In the genomic region with DNA sequence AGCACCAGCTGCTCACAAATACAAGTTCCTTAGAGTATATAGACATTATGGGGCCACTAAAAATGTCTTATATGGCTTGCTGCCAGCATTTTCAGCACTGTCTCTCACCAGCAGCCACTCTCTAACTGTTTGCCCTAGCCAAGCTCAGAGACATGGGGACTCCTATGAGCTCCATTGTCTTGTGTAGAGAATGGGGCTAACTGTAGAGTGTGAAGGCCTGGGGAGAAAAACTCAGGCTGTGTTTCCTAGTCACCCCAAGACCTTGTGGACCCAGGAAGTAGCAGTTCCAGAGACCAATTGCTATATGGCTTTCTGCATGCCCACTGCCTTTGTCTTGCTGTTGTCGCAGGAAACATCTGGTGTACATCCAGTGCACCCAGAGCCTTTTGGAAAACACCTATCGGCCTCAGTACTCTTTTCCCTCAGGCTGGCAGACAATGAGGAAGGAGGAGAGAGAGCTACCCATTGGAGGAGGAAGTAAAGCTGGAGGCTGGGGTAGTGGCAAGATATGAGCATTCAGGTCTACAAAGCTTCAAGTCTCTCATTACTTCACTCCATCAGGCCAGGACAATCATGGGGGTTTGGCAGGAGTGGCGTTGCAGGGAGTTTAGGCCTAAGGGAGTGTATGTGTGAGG, we compare ENCODE assay signal across 11 cellular contexts. TPM values are rescaled to one million over a fixed set of nuclear protein-coding genes. Genes with fewer than 3 reads are reported as not detected.
DNase-seq lines count a peak whose midpoint lies in the region; ATAC-seq, FAIRE-seq and TF ChIP-seq lines count a peak whose summit lies in the region.
"Had no signal": no experiment of that assay in that cellular context is flagged by ENCODE, and none has a peak within 500 bp of the region (broad histone marks: within the 10 kb centered on the region; RNA-seq: fewer than 3 reads in every experiment).

No MANE protein-coding gene starts in this region.

- no peak overlapping the region for H3K4me3 ChIP-seq in mucosa of descending colon

- H3K4me1 ChIP-seq in mucosa of descending colon (ENCODE audit: low read depth): no peaks in the 10 kb centered on the region

- intact Hi-C loops in mucosa of descending colon (cut with DNase I, micrococcal nuclease): no loop called here

- peak; percentile 20 for ATAC-seq in GM21390 (IDR thresholded peaks at IDR 0.05; ENCODE audit: unreplicated experiment)
- ATAC-seq in HG03439 (IDR thresholded peaks at IDR 0.05; ENCODE audit: unreplicated experiment): peak; percentile 9
- peak; percentile 55 for ATAC-seq in mucosa of descending colon
- ATAC-seq in esophagus mucosa: no peak

- FAIRE-seq in D721Med (lab: Jason Lieb, UNC): no peak

- no peak for TF ChIP-seq CTCF in mucosa of descending colon (IDR thresholded peaks at IDR 0.05)
- no peak for TF ChIP-seq CTCF in D721Med (IDR thresholded peaks at IDR 0.05; ENCODE audit: insufficient read depth, missing control alignments)

- H3K36me3 ChIP-seq in mucosa of descending colon (ENCODE audit: low read depth): no peaks in the 10 kb centered on the region

- DNase-seq in NCI-H1105 (lab: John Stamatoyannopoulos, UW) (peak; percentile 9), NCI-H1105 treated with DMSO at 0.1 percent for 48 hours (lab: John Stamatoyannopoulos, UW) (no peak), mucosa of descending colon (no peak), COR-L47 (lab: John Stamatoyannopoulos, UW) (no peak), D721Med (ENCODE audit: insufficient read length, low spot score) (no peak)
- DNase-seq: activated naive CD4-positive, alpha-beta T cell; effector memory CD4-positive, alpha-beta T cell; NCI-H1930 had no signal

- no peaks in the 10 kb centered on the region for H3K9me3 ChIP-seq in mucosa of descending colon

RNA-seq across cellular contexts. Expression of gene ENTPD1, which starts 28.4 kb away (rescaled TPM):
- 10 to 100 TPM in 1 of 3 donors, 1 to 10 TPM in 2; 7.1 to 20.3 (median 7.2) TPM for total RNA-seq in mucosa of descending colon
- 9.2 TPM for total RNA-seq in esophagus mucosa
